Comparison of ENCODE assay signal across 1 cellular context in genomic region chr11:65117206-65118096, GRCh38.
TF ChIP-seq lines count a peak whose summit lies in the region.

TSS of gene ZNHIT2 (minus strand) at chr11:65117701. CDS start at chr11:65117653, 48 bp downstream.

TF ChIP-seq in K562, 482 proteins besides CTCF, POLR2A, EP300 and RAD21 (continued from another document and continues in another):
- TF ChIP-seq BCOR (IDR thresholded peaks at IDR 0.05) (no peak), THRAP3 (IDR thresholded peaks at IDR 0.05; ENCODE audit: borderline replicate concordance) (no peak), BMI1 (IDR thresholded peaks at IDR 0.05; ENCODE audit: low read length) (peak; percentile 23; the same call in 1 of the 2 replicates), FOXJ3 (CRISPR knock-in tag; IDR thresholded peaks at IDR 0.05) (no peak), RCOR1 (IDR thresholded peaks at IDR 0.05; ENCODE audit: borderline replicate concordance in 1 of 2, low read depth in 2 of 2, low read length in 2 of 2) (peak in 1 of 2 experiments; percentile 30; a peak in 1 of 4 replicates), SIRT6 (IDR thresholded peaks at IDR 0.05; ENCODE audit: low read depth, low read length) (no peak), NUFIP1 (IDR thresholded peaks at IDR 0.05; ENCODE audit: partially characterized antibody) (no peak), MCM5 (IDR thresholded peaks at IDR 0.05; ENCODE audit: low read depth) (no peak), ARNT (IDR thresholded peaks at IDR 0.05) (no peak), HOXB6 (CRISPR knock-in tag; IDR thresholded peaks at IDR 0.05; ENCODE audit: borderline replicate concordance) (no peak), CBX1 (IDR thresholded peaks at IDR 0.05; ENCODE audit: low read depth) (peak; percentile 63; the same call in 1 of the 2 replicates), TRIM25 (IDR thresholded peaks at IDR 0.05; ENCODE audit: borderline replicate concordance) (no peak), ZNF23 (CRISPR knock-in tag; IDR thresholded peaks at IDR 0.05) (no peak), NFRKB (IDR thresholded peaks at IDR 0.05; ENCODE audit: low read depth) (no peak), TARDBP (IDR thresholded peaks at IDR 0.05) (no peak), ZNF140 (CRISPR knock-in tag; IDR thresholded peaks at IDR 0.05) (no peak), TAF15 (IDR thresholded peaks at IDR 0.05; ENCODE audit: low read depth, low read length) (no peak), MBD2 (IDR thresholded peaks at IDR 0.05; ENCODE audit: borderline replicate concordance, low read depth) (peak; percentile 51; the same call in 1 of the 2 replicates), POLR2B (IDR thresholded peaks at IDR 0.05; ENCODE audit: low read depth, partially characterized antibody) (peak; percentile 86), DNMT1 (IDR thresholded peaks at IDR 0.05) (peak; percentile 77; the same call in 1 of the 2 replicates), HDAC1 (IDR thresholded peaks at IDR 0.05) (peak in 1 of 2 experiments; percentile 97; a peak in 2 of 4 replicates), MAFK (IDR thresholded peaks at IDR 0.05; ENCODE audit: low read length) (no peak), ZFP36 (IDR thresholded peaks at IDR 0.05; ENCODE audit: low read depth, low read length, partially characterized antibody) (no peak), TRIM28 (IDR thresholded peaks at IDR 0.05) (no peak), EZH2 (IDR thresholded peaks at IDR 0.05; ENCODE audit: borderline replicate concordance, low read depth, low read length) (no peak), ZNF212 (CRISPR knock-in tag; IDR thresholded peaks at IDR 0.05) (no peak), SRSF9 (IDR thresholded peaks at IDR 0.05; ENCODE audit: borderline replicate concordance, low read depth, low read length) (no peak), HMGN3 (IDR thresholded peaks at IDR 0.05; ENCODE audit: borderline replicate concordance, extremely low read depth, insufficient read length, low read depth, low read length) (no peak), ZNF507 (tag; conservative IDR thresholded peaks at IDR 0.05) (no peak), ILK (tag; IDR thresholded peaks at IDR 0.05; ENCODE audit: borderline replicate concordance, low read depth) (no peak), TAF7 (tag; IDR thresholded peaks at IDR 0.05) (no peak), DDX20 (tag; IDR thresholded peaks at IDR 0.05; ENCODE audit: low read depth) (no peak), SMAD2 (IDR thresholded peaks at IDR 0.05; ENCODE audit: low read depth, low read length) (no peak), LARP7 (IDR thresholded peaks at IDR 0.05) (no peak), PHB2 (IDR thresholded peaks at IDR 0.05; ENCODE audit: low read depth) (no peak), ETV1 (tag; conservative IDR thresholded peaks at IDR 0.05; ENCODE audit: low read depth) (peak; percentile 84), PCBP1 (IDR thresholded peaks at IDR 0.05; ENCODE audit: low read depth, low read length, poor library complexity, severe bottlenecking) (peak; percentile 48), ZEB2 (IDR thresholded peaks at IDR 0.05) (peak; percentile 65; the same call in 1 of the 2 replicates), EGR1 (conservative IDR thresholded peaks at IDR 0.05) (peak; percentile 91), TGIF2 (CRISPR knock-in tag; IDR thresholded peaks at IDR 0.05) (peak; percentile 67; the same call in 1 of the 2 replicates), NCOA2 (IDR thresholded peaks at IDR 0.05; ENCODE audit: partially characterized antibody in 2 of 2) (no peak), POU5F1 (IDR thresholded peaks at IDR 0.05; ENCODE audit: borderline replicate concordance, low read depth, low read length, partially characterized antibody) (no peak), ATF4 (CRISPR knock-in tag; IDR thresholded peaks at IDR 0.05) (0 out of 2 replicates have a peak, but pooled peaks have one; percentile 45), HDAC3 (IDR thresholded peaks at IDR 0.05; ENCODE audit: borderline replicate concordance, partially characterized antibody) (no peak), CREB3L1 (IDR thresholded peaks at IDR 0.05; ENCODE audit: borderline replicate concordance, low read depth) (0 out of 2 replicates have a peak, but pooled peaks have one; percentile 40), SAP30 (IDR thresholded peaks at IDR 0.05; ENCODE audit: borderline replicate concordance, insufficient read depth, low read depth, low read length, poor library complexity, severe bottlenecking) (peak; percentile 92), ATF7 (IDR thresholded peaks at IDR 0.05) (peak; percentile 97), ATF2 (CRISPR knock-in tag; IDR thresholded peaks at IDR 0.05) (no peak; the same call in 1 of the 2 replicates), BRD4 (IDR thresholded peaks at IDR 0.05) (0 out of 2 replicates have a peak, but pooled peaks have one; percentile 46), BRF2 (IDR thresholded peaks at IDR 0.05; ENCODE audit: borderline replicate concordance, insufficient read depth, insufficient read length) (no peak), ZNF324 (CRISPR knock-in tag; IDR thresholded peaks at IDR 0.05) (no peak), SAFB2 (IDR thresholded peaks at IDR 0.05; ENCODE audit: borderline replicate concordance, low read depth, low read length, severe bottlenecking) (no peak), PTBP1 (IDR thresholded peaks at IDR 0.05; ENCODE audit: low read depth, low read length) (no peak), ZSCAN32 (CRISPR knock-in tag; IDR thresholded peaks at IDR 0.05) (no peak), ZNF512 (tag; IDR thresholded peaks at IDR 0.05) (no peak), TFAM (CRISPR knock-in tag; conservative IDR thresholded peaks at IDR 0.05) (no peak), TBP (optimal IDR thresholded peaks at IDR 0.05; ENCODE audit: low read depth, low read length) (peak; percentile 65), POLR2G (IDR thresholded peaks at IDR 0.05; ENCODE audit: low read depth, low read length) (peak; percentile 88), CBFA2T3 (IDR thresholded peaks at IDR 0.05) (no peak), GMEB1 (CRISPR knock-in tag; IDR thresholded peaks at IDR 0.05) (no peak; the same call in 1 of the 2 replicates), PML (IDR thresholded peaks at IDR 0.05; ENCODE audit: low read length) (peak; percentile 45; the same call in 1 of the 2 replicates), ZNF408 (CRISPR knock-in tag; IDR thresholded peaks at IDR 0.05; ENCODE audit: low read depth) (no peak), ZNF124 (CRISPR knock-in tag; IDR thresholded peaks at IDR 0.05) (0 out of 2 replicates have a peak, but pooled peaks have one; percentile 57), NR2C1 (IDR thresholded peaks at IDR 0.05) (peak; percentile 99), NR2C1 (tag; IDR thresholded peaks at IDR 0.05) (peak; percentile 99), FOXA3 (CRISPR knock-in tag; conservative IDR thresholded peaks at IDR 0.05 in 1 of 2, IDR thresholded peaks at IDR 0.05 in 1 of 2) (no peak), CHD4 (IDR thresholded peaks at IDR 0.05; ENCODE audit: insufficient read depth, insufficient replicate concordance, low read depth, low read length, poor library complexity, severe bottlenecking) (no peak), ZNF707 (CRISPR knock-in tag; conservative IDR thresholded peaks at IDR 0.05) (no peak), THRB (CRISPR knock-in tag; conservative IDR thresholded peaks at IDR 0.05) (no peak), E2F3 (CRISPR knock-in tag; IDR thresholded peaks at IDR 0.05) (no peak), E2F4 (CRISPR knock-in tag; IDR thresholded peaks at IDR 0.05; ENCODE audit: low read depth) (no peak)
